In genomic region chr3:50616770-50617095, GRCh38 we compare ENCODE assay signal across 8 cellular contexts. TPM values are rescaled to one million over a fixed set of nuclear protein-coding genes. Genes with fewer than 3 reads are reported as not detected.
A peak's percentile ranks its signal among the peaks of the same experiment; 100 is the strongest.
DNase-seq lines count a peak whose midpoint lies in the region; ATAC-seq, FAIRE-seq and TF ChIP-seq lines count a peak whose summit lies in the region.

No MANE protein-coding gene starts in this region.

- in situ Hi-C loops in ACHN (cut with HindIII; ENCODE audit: low pct_ligation_motif_present, low pct_unique_long_range_greater_than_20kb, low sequenced_read_pairs) = no loop called here

- peak overlapping the region; percentile 73 to 77 for H3K4me3 ChIP-seq in kidney (ENCODE audit: low read length in 2 of 2)

- intact Hi-C loops in activated B cell treated with CpG ODN at 0.5 μM for 24 hours (cut with micrococcal nuclease) (loop anchor here (1.0 to 10.0 kb wide), 16 partner anchors 36 to 1536 kb away; partner anchors contain the start of genes ABHD14A, ABHD14B, CYB561D2 and DCAF1), kidney (cut with DNase I) (no loop called here)

- H3K9me3 Mint-ChIP-seq in activated B cell treated with CpG ODN at 0.5 μM for 24 hours = no peaks in the 10 kb centered on the region

- POLR2A ChIA-PET in activated B cell treated with CpG ODN at 0.5 μM for 24 hours (lab: Charles Lee) = interaction anchor here (0.8 to 3.4 kb wide), 10 partner anchors 12 to 883 kb away, joined by 3 to 45 read pairs (median 3); partner anchors contain the start of genes C3orf18, DCAF1, HEMK1 and MANF

- peaks cover 31 to 35% of the 10 kb centered on the region in 2 donors for H3K4me1 ChIP-seq in kidney (ENCODE audit: control insufficient read depth in 1 of 2, insufficient read depth in 1 of 2, low read depth in 1 of 2, low read length in 2 of 2)

- CTCF ChIA-PET in activated B cell treated with CpG ODN at 0.5 μM for 24 hours (lab: Charles Lee) = interaction anchor here (1.0 to 8.1 kb wide), 14 partner anchors 26 to 1065 kb away, joined by 3 to 245 read pairs (median 10); partner anchors contain the start of genes C3orf18, HEMK1 and MANF

- H3K36me3 ChIP-seq in kidney (ENCODE audit: control insufficient read depth in 1 of 2, insufficient read depth in 2 of 2, low read length in 2 of 2) = no peaks in the 10 kb centered on the region

- peaks cover 55% of the 10 kb centered on the region for H3K4me1 Mint-ChIP-seq in activated B cell treated with CpG ODN at 0.5 μM for 24 hours

- H3K9ac ChIP-seq in kidney (ENCODE audit: low read length in 2 of 2) = peak overlapping the region; percentile 12 to 43

- H3K27me3 Mint-ChIP-seq in activated B cell treated with CpG ODN at 0.5 μM for 24 hours = no peaks in the 10 kb centered on the region

- H3K4me3 Mint-ChIP-seq in activated B cell treated with CpG ODN at 0.5 μM for 24 hours = peak overlapping the region; percentile 91

- peak overlapping the region; percentile 68 for H3K27ac ChIP-seq in caudate nucleus (ENCODE audit: low read depth, low read length)
- H3K27ac ChIP-seq in kidney (ENCODE audit: low read depth in 2 of 2, low read length in 2 of 2) = peak overlapping the region; percentile 83 to 91

- no peaks in the 10 kb centered on the region for H3K9me3 ChIP-seq in kidney (ENCODE audit: control insufficient read depth in 1 of 2, low read length in 2 of 2)

- DNase-seq in ACHN (peak; percentile 86), NCI-H345 (lab: John Stamatoyannopoulos, UW) (peak; percentile 85), activated B cell treated with CpG ODN at 0.5 μM for 24 hours (peak; percentile 94), caudate nucleus (lab: John Stamatoyannopoulos, UW) (peak in 60 of 61 donors; percentile 27 to 90 (median 73)), kidney (peak; percentile 97)
- peak; percentile 91 to 93 for DNase-seq in stimulated activated CD4-positive, alpha-beta T cell treated with anti-CD3 and anti-CD28 coated beads, Interleukin-15, amount 100 ng/mL, for 1 hour (ENCODE audit: low read depth in 1 of 2, low spot score in 1 of 2)

- H3K36me3 Mint-ChIP-seq in activated B cell treated with CpG ODN at 0.5 μM for 24 hours (ENCODE audit: low read depth) = peaks cover 10% of the 10 kb centered on the region

- ATAC-seq in GM18867 (IDR thresholded peaks at IDR 0.05; ENCODE audit: unreplicated experiment) (peak; percentile 70), HG03066 (IDR thresholded peaks at IDR 0.05; ENCODE audit: low read depth, unreplicated experiment) (peak; percentile 58), activated B cell treated with CpG ODN at 0.5 μM for 24 hours (ENCODE audit: low read depth) (peak; percentile 74)

- no peak for FAIRE-seq in kidney (lab: Jason Lieb, UNC)

- peak overlapping the region; percentile 88 for H3K27ac Mint-ChIP-seq in activated B cell treated with CpG ODN at 0.5 μM for 24 hours

- TF ChIP-seq CTCF in activated B cell treated with CpG ODN at 0.5 μM for 24 hours (IDR thresholded peaks at IDR 0.05) (no peak), kidney (IDR thresholded peaks at IDR 0.05; ENCODE audit: borderline replicate concordance, extremely low read depth, insufficient read depth) (no peak)

RNA-seq across cellular contexts. Expression of gene MAPKAPK3, which starts 0.2 kb away (rescaled TPM):
- total RNA-seq in activated B cell treated with CpG ODN at 0.5 μM for 24 hours (18.2 and 20.3 TPM in 2 replicates), kidney (75.8 TPM)
- 68.0 TPM for polyA plus RNA-seq in kidney (ENCODE audit: insufficient read depth, low read depth, low replicate concordance)

RNA-seq across cellular contexts. Expression of gene CISH, which starts 5.2 kb away (rescaled TPM):
- total RNA-seq in activated B cell treated with CpG ODN at 0.5 μM for 24 hours (2.9 and 3.2 TPM in 2 replicates), kidney (30.8 TPM)
- 59.4 TPM for polyA plus RNA-seq in kidney (ENCODE audit: insufficient read depth, low read depth, low replicate concordance)

RNA-seq across cellular contexts. Expression of gene HEMK1, which starts 47.4 kb away (rescaled TPM):
- total RNA-seq in activated B cell treated with CpG ODN at 0.5 μM for 24 hours (23.5 and 26.9 TPM in 2 replicates), kidney (25.1 TPM)
- 30.3 TPM for polyA plus RNA-seq in kidney (ENCODE audit: insufficient read depth, low read depth, low replicate concordance)

RNA-seq across cellular contexts. Expression of gene C3orf18, which starts 49.2 kb away (rescaled TPM):
- total RNA-seq in activated B cell treated with CpG ODN at 0.5 μM for 24 hours (4.5 and 5.9 TPM in 2 replicates), kidney (6.2 TPM)
- 14.9 TPM for polyA plus RNA-seq in kidney (ENCODE audit: insufficient read depth, low read depth, low replicate concordance)

RNA-seq across cellular contexts. Expression of gene DOCK3, which starts 58.0 kb away (rescaled TPM):
- total RNA-seq in activated B cell treated with CpG ODN at 0.5 μM for 24 hours (0.04 and 0.07 TPM in 2 replicates), kidney (0.54 TPM)
- polyA plus RNA-seq in kidney (ENCODE audit: insufficient read depth, low read depth, low replicate concordance) = 0.49 TPM

Comparison
In these comparisons a context has a peak if more than half of its experiments do, and no peak if none do; other contexts are left out.
1. Peak in every context shown above with its lines: DNase-seq, ATAC-seq, H3K4me3 ChIP-seq and H3K27ac ChIP-seq.